In the genomic region with DNA sequence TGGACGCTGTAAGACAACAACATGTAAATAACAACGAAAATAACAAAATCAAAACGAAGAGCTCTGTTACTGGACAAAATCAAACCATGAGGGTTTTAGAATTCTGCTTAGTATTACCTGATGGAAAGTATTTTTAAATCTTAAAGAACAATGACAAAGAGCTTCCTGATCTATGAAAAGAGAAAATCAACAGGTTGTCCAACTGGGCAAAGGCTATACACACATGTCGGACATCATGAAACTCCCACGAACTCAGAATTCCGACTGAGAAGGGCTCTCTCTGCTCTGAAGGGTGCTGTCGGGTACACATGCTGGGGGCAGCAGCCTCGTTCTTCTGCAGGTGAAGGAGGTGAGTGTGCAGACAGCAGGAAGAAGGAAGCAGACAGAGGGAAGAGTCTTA, we compare ENCODE assay signal across 19 cellular contexts. TPM values are rescaled to one million over a fixed set of nuclear protein-coding genes. Genes with fewer than 3 reads are reported as not detected.
DNase-seq lines count a peak whose midpoint lies in the region; ATAC-seq and TF ChIP-seq lines count a peak whose summit lies in the region.
"Had no signal": no experiment of that assay in that cellular context is flagged by ENCODE, and none has a peak within 500 bp of the region (broad histone marks: within the 10 kb centered on the region; RNA-seq: fewer than 3 reads in every experiment).

No MANE protein-coding gene starts in this region.

- H3K27ac ChIP-seq in IMR-90 (ENCODE audit: insufficient read depth, low read length) = no peak overlapping the region
- H3K27ac ChIP-seq: GM23248, HL-60 had no signal

- 0 out of 2 replicates have a peak overlapping the region, but pooled peaks have one; percentile 20 for H2AK5ac ChIP-seq in IMR-90 (ENCODE audit: low read depth, low read length)

- no peak for TF ChIP-seq CTCF in IMR-90 (conservative IDR thresholded peaks at IDR 0.05; ENCODE audit: low read depth, low read length)

- peaks cover 20% of the 10 kb centered on the region for H4K20me1 ChIP-seq in IMR-90 (ENCODE audit: insufficient read depth, low read length)

- no peak overlapping the region for H3K4me2 ChIP-seq in IMR-90 (ENCODE audit: low read depth, low read length)

- 100% methylated on average over 2 of the region's 8 CpGs; no CpG with 5 or more reads in 1 of the 2 experiments for WGBS in IMR-90 (ENCODE audit: extremely low coverage in 2 of 2, insufficient read length in 1 of 2), 2 experiments

- H3K27me3 Mint-ChIP-seq in activated naive CD8-positive, alpha-beta T cell treated with anti-CD3 and anti-CD28 coated beads for 36 hours = no peaks in the 10 kb centered on the region
- no peaks in the 10 kb centered on the region for H3K27me3 Mint-ChIP-seq in activated naive CD8-positive, alpha-beta T cell treated with anti-CD3 and anti-CD28 coated beads, Interleukin-2, amount 50 U/mL, for 24 hours
- H3K27me3 Mint-ChIP-seq in activated T-helper 17 cell treated with anti-CD3 and anti-CD28 coated beads, Interleukin-2, amount 50 U/mL, for 72 hours = no peaks in the 10 kb centered on the region
- no peaks in the 10 kb centered on the region for H3K27me3 Mint-ChIP-seq in T-cell
- H3K27me3 Mint-ChIP-seq: CD4-positive, alpha-beta T cell had no signal

- H3K9me3 ChIP-seq in IMR-90 (ENCODE audit: control insufficient read depth, insufficient read depth, low read length) = no peaks in the 10 kb centered on the region
- H3K9me3 ChIP-seq: BE2C, Caco-2 had no signal

- H3K14ac ChIP-seq in IMR-90 (replicated peaks; ENCODE audit: low read depth, low read length) = no peak overlapping the region

- ATAC-seq in activated naive CD8-positive, alpha-beta T cell treated with anti-CD3 and anti-CD28 coated beads, Interleukin-2, amount 50 U/mL, for 24 hours = no peak
- no peak for ATAC-seq in IMR-90 (ENCODE audit: low read depth)
- ATAC-seq in activated T-helper 17 cell treated with anti-CD3 and anti-CD28 coated beads, Interleukin-2, amount 50 U/mL, for 72 hours (replicated peaks) = no peak
- ATAC-seq in T-cell (replicated peaks in 1 of 4) = no peak

- no peak overlapping the region for H2AFZ ChIP-seq in IMR-90 (replicated peaks; ENCODE audit: low read length, poor library complexity)
- H2AFZ ChIP-seq: GM23248 had no signal

- in situ Hi-C loops in IMR-90 (cut with MboI; ENCODE audit: low sequenced_read_pairs) = no loop called here

- H3K4me1 Mint-ChIP-seq in activated naive CD8-positive, alpha-beta T cell treated with anti-CD3 and anti-CD28 coated beads for 36 hours = peaks cover 10% of the 10 kb centered on the region
- peaks cover 5% of the 10 kb centered on the region for H3K4me1 Mint-ChIP-seq in activated naive CD8-positive, alpha-beta T cell treated with anti-CD3 and anti-CD28 coated beads, Interleukin-2, amount 50 U/mL, for 24 hours
- peaks cover 19% of the 10 kb centered on the region for H3K4me1 Mint-ChIP-seq in activated T-helper 17 cell treated with anti-CD3 and anti-CD28 coated beads, Interleukin-2, amount 50 U/mL, for 72 hours
- H3K4me1 Mint-ChIP-seq in T-cell = peaks cover 8 to 19% (median 12%) of the 10 kb centered on the region in 3 donors

- H4K8ac ChIP-seq in IMR-90 (ENCODE audit: low read depth in 2 of 2, low read length in 2 of 2) = no peak overlapping the region

- no peak overlapping the region for H3K56ac ChIP-seq in IMR-90 (ENCODE audit: extremely low read depth, insufficient read depth, low read length)

- TF ChIP-seq POLR2A in IMR-90 (IDR thresholded peaks at IDR 0.05; ENCODE audit: low read depth, low read length) = no peak

- intact Hi-C loops in IMR-90 (cut with micrococcal nuclease) = no loop called here

- no TSS peak for BruUV-seq in IMR-90 (replicated peaks; lab: Mats Ljungman, UMichigan)

- H3K4me3 ChIP-seq in IMR-90 (ENCODE audit: insufficient read depth, low read depth, low read length) = no peak overlapping the region
- H3K4me3 ChIP-seq: GM23248 had no signal

- H3K27ac Mint-ChIP-seq in activated naive CD8-positive, alpha-beta T cell treated with anti-CD3 and anti-CD28 coated beads for 36 hours = peak overlapping the region; percentile 25
- H3K27ac Mint-ChIP-seq in activated naive CD8-positive, alpha-beta T cell treated with anti-CD3 and anti-CD28 coated beads, Interleukin-2, amount 50 U/mL, for 24 hours = no peak overlapping the region
- peak overlapping the region; percentile 73 for H3K27ac Mint-ChIP-seq in activated T-helper 17 cell treated with anti-CD3 and anti-CD28 coated beads, Interleukin-2, amount 50 U/mL, for 72 hours
- H3K27ac Mint-ChIP-seq in T-cell = no peak overlapping the region
- H3K27ac Mint-ChIP-seq: CD4-positive, alpha-beta T cell; HFFc6 had no signal

- no peak overlapping the region for H4K91ac ChIP-seq in IMR-90 (ENCODE audit: insufficient read depth, low read depth, low read length)

- no peak overlapping the region for H3K18ac ChIP-seq in IMR-90 (ENCODE audit: low read depth, low read length)

- H3K4ac ChIP-seq in IMR-90 (ENCODE audit: low read depth, low read length) = no peak overlapping the region

- H3K36me3 Mint-ChIP-seq in activated naive CD8-positive, alpha-beta T cell treated with anti-CD3 and anti-CD28 coated beads for 36 hours = peaks cover 34% of the 10 kb centered on the region
- peaks cover 48% of the 10 kb centered on the region for H3K36me3 Mint-ChIP-seq in activated naive CD8-positive, alpha-beta T cell treated with anti-CD3 and anti-CD28 coated beads, Interleukin-2, amount 50 U/mL, for 24 hours (ENCODE audit: low read depth)
- peaks cover 98% of the 10 kb centered on the region for H3K36me3 Mint-ChIP-seq in activated T-helper 17 cell treated with anti-CD3 and anti-CD28 coated beads, Interleukin-2, amount 50 U/mL, for 72 hours (ENCODE audit: low read depth)
- H3K36me3 Mint-ChIP-seq in T-cell = peaks cover 66% of the 10 kb centered on the region

- no peaks in the 10 kb centered on the region for H3K27me3 ChIP-seq in IMR-90 (ENCODE audit: control insufficient read depth, insufficient read depth, low read length)
- H3K27me3 ChIP-seq: BE2C had no signal

- H2BK5ac ChIP-seq in IMR-90 (ENCODE audit: low read depth, low read length, poor library complexity, severe bottlenecking) = no peak overlapping the region

- no peak overlapping the region for H2BK20ac ChIP-seq in IMR-90 (ENCODE audit: low read depth, low read length)

- no peak overlapping the region for H3K9ac ChIP-seq in IMR-90 (ENCODE audit: low read depth, low read length)
- H3K9ac ChIP-seq: GM23248 had no signal

- peaks cover 20 to 47% of the 10 kb centered on the region in 2 experiments for H3K79me1 ChIP-seq in IMR-90 (ENCODE audit: low read depth in 1 of 2, low read length in 2 of 2)

- H2AK9ac ChIP-seq in IMR-90 (replicated peaks; ENCODE audit: low read depth, low read length, poor library complexity) = peak overlapping the region; percentile 48

- H2BK15ac ChIP-seq in IMR-90 (ENCODE audit: low read depth, low read length) = no peak overlapping the region

- no peaks in the 10 kb centered on the region for H3K9me3 Mint-ChIP-seq in activated naive CD8-positive, alpha-beta T cell treated with anti-CD3 and anti-CD28 coated beads for 36 hours
- no peaks in the 10 kb centered on the region for H3K9me3 Mint-ChIP-seq in activated naive CD8-positive, alpha-beta T cell treated with anti-CD3 and anti-CD28 coated beads, Interleukin-2, amount 50 U/mL, for 24 hours
- no peaks in the 10 kb centered on the region for H3K9me3 Mint-ChIP-seq in activated T-helper 17 cell treated with anti-CD3 and anti-CD28 coated beads, Interleukin-2, amount 50 U/mL, for 72 hours
- no peaks in the 10 kb centered on the region for H3K9me3 Mint-ChIP-seq in T-cell
- H3K9me3 Mint-ChIP-seq: CD4-positive, alpha-beta T cell; HFFc6 had no signal

- H3K23ac ChIP-seq in IMR-90 (ENCODE audit: low read depth, low read length) = no peak overlapping the region

- H4K5ac ChIP-seq in IMR-90 (ENCODE audit: low read depth, low read length) = no peak overlapping the region

- CTCF ChIA-PET in IMR-90 (lab: Yijun Ruan, JAX) (no interaction called here), T-cell (lab: Charles Lee) (no interaction called here)

- dilution Hi-C loops in IMR-90 (cut with HindIII; ENCODE audit: low sequenced_read_pairs, unreplicated experiment) = no loop called here

- no peak for TF ChIP-seq RAD21 in IMR-90 (IDR thresholded peaks at IDR 0.05; ENCODE audit: low read length)

- H3K4me1 ChIP-seq in IMR-90 (ENCODE audit: control insufficient read depth, insufficient read depth, low read length) = peaks cover 11% of the 10 kb centered on the region
- H3K4me1 ChIP-seq: Caco-2 had no signal

- no peak overlapping the region for H2BK120ac ChIP-seq in IMR-90 (ENCODE audit: low read depth, low read length)

- peaks cover 9% of the 10 kb centered on the region for H3K9me1 ChIP-seq in IMR-90 (ENCODE audit: insufficient read depth, low read length)

- POLR2A ChIA-PET in IMR-90 (lab: Charles Lee; ENCODE audit: unreplicated experiment) (no interaction called here), T-cell (lab: Charles Lee) (no interaction called here)

- peaks cover 52% of the 10 kb centered on the region for H3K36me3 ChIP-seq in IMR-90 (ENCODE audit: control insufficient read depth, insufficient read depth, low read length)

- no peak for DNase-seq in activated naive CD8-positive, alpha-beta T cell treated with anti-CD3 and anti-CD28 coated beads for 36 hours
- DNase-seq in activated naive CD8-positive, alpha-beta T cell treated with anti-CD3 and anti-CD28 coated beads, Interleukin-2, amount 50 U/mL, for 24 hours = no peak
- DNase-seq in IMR-90 (no peak), T-cell (no peak)
- no peak for DNase-seq in stimulated activated naive CD4-positive, alpha-beta T cell (lab: John Stamatoyannopoulos, UW)
- DNase-seq in stimulated activated CD4-positive, alpha-beta T cell treated with anti-CD3 and anti-CD28 coated beads, Interleukin-15, amount 100 ng/mL, for 24 hours = no peak
- DNase-seq: ACHN; BE2C; C1 segment of cervical spinal cord; Caco-2; CD4-positive, alpha-beta T cell; DMS153; DMS79; GDM1; GM23248; HCEC 1CT; HFFc6 had no signal

- no peak overlapping the region for H3K4me3 Mint-ChIP-seq in activated naive CD8-positive, alpha-beta T cell treated with anti-CD3 and anti-CD28 coated beads for 36 hours
- H3K4me3 Mint-ChIP-seq in activated naive CD8-positive, alpha-beta T cell treated with anti-CD3 and anti-CD28 coated beads, Interleukin-2, amount 50 U/mL, for 24 hours = no peak overlapping the region
- no peak overlapping the region for H3K4me3 Mint-ChIP-seq in activated T-helper 17 cell treated with anti-CD3 and anti-CD28 coated beads, Interleukin-2, amount 50 U/mL, for 72 hours
- no peak overlapping the region for H3K4me3 Mint-ChIP-seq in T-cell
- H3K4me3 Mint-ChIP-seq: CD4-positive, alpha-beta T cell; HFFc6 had no signal

RNA-seq across cellular contexts. Expression of a gene that starts 25.8 kb away (rescaled TPM):
- total RNA-seq in activated naive CD8-positive, alpha-beta T cell treated with anti-CD3 and anti-CD28 coated beads for 36 hours = 10 to 100 TPM; 38.1 to 41.3 TPM
- total RNA-seq in IMR-90 (2012; rRNA removed) (38.7 and 44.4 TPM in 2 replicates), T-cell (100 to 1,000 TPM in 3 of 5 donors, 10 to 100 TPM in 2; 77.4 to 155 (median 125) TPM)
- 22.8 and 25.3 TPM in 2 replicates for polyA plus RNA-seq in IMR-90 (2012; rRNA removed)
- 14.3 and 18.5 TPM in 2 replicates for polyA plus RNA-seq in IMR-90 (2012; cell fraction: cytosol; rRNA removed)
- polyA plus RNA-seq in IMR-90 (2012; cell fraction: nucleus; rRNA removed; ENCODE audit: low replicate concordance) = 19.5 and 31.2 TPM in 2 replicates
- total RNA-seq in activated T-helper 17 cell treated with anti-CD3 and anti-CD28 coated beads, Interleukin-2, amount 50 U/mL, for 72 hours = 100 to 1,000 TPM in 1 of 2 donors, 10 to 100 TPM in 1; 90.7 to 124 TPM

RNA-seq across cellular contexts. Expression of a gene that starts 50.2 kb away (rescaled TPM):
- 10 to 100 TPM; 42.1 to 42.4 TPM for total RNA-seq in activated naive CD8-positive, alpha-beta T cell treated with anti-CD3 and anti-CD28 coated beads for 36 hours
- total RNA-seq in IMR-90 (2012; rRNA removed) (9.0 and 9.4 TPM in 2 replicates), T-cell (10 to 100 TPM; 38.3 to 67.8 (median 57.7) TPM)
- polyA plus RNA-seq in IMR-90 (2012; rRNA removed) = 16.7 and 17.3 TPM in 2 replicates
- polyA plus RNA-seq in IMR-90 (2012; cell fraction: cytosol; rRNA removed) = 18.4 and 23.5 TPM in 2 replicates
- polyA plus RNA-seq in IMR-90 (2012; cell fraction: nucleus; rRNA removed; ENCODE audit: low replicate concordance) = 14.2 and 18.0 TPM in 2 replicates
- 100 to 1,000 TPM in 1 of 2 donors, 10 to 100 TPM in 1; 52.4 to 108 TPM for total RNA-seq in activated T-helper 17 cell treated with anti-CD3 and anti-CD28 coated beads, Interleukin-2, amount 50 U/mL, for 72 hours

Comparison
In these comparisons a context has a peak if more than half of its experiments do, and no peak if none do; other contexts are left out.
1. H3K27ac Mint-ChIP-seq: peak in activated naive CD8-positive, alpha-beta T cell treated with anti-CD3 and anti-CD28 coated beads for 36 hours (single experiment) and activated T-helper 17 cell treated with anti-CD3 and anti-CD28 coated beads, Interleukin-2, amount 50 U/mL, for 72 hours (single experiment); none in activated naive CD8-positive, alpha-beta T cell treated with anti-CD3 and anti-CD28 coated beads, Interleukin-2, amount 50 U/mL, for 24 hours (single experiment) and T-cell (0 of 2).